8 cellular contexts compared by ENCODE assay signal in genomic region chr14:99595034-99595433, GRCh38. TPM values are rescaled to one million over a fixed set of nuclear protein-coding genes. Genes with fewer than 3 reads are reported as not detected.
DNase-seq lines count a peak whose midpoint lies in the region; ATAC-seq and TF ChIP-seq lines count a peak whose summit lies in the region.

No MANE protein-coding gene starts in this region.

- intact Hi-C loops in OCI-LY7 (cut with micrococcal nuclease; ENCODE audit: unreplicated experiment) (no loop called here), lower leg skin (cut with DNase I; ENCODE audit: low total_unique reads) (no loop called here)

- H3K36me3 Mint-ChIP-seq in immature natural killer cell = no peaks in the 10 kb centered on the region

- H3K4me1 ChIP-seq in OCI-LY7 (ENCODE audit: insufficient read depth, low read length, poor library complexity, severe bottlenecking) = no peaks in the 10 kb centered on the region

- no peaks in the 10 kb centered on the region for H3K9me2 ChIP-seq in OCI-LY7 (ENCODE audit: insufficient read depth, low read length)

- H3K27ac ChIP-seq in OCI-LY7 (ENCODE audit: low read depth, low read length, poor library complexity, severe bottlenecking) = no peak overlapping the region
- no peak overlapping the region for H3K27ac ChIP-seq in WERI-Rb-1

- peak overlapping the region; percentile 61 to 88 (median 67) for H3K4me3 Mint-ChIP-seq in immature natural killer cell

- WGBS in lower leg skin, 2 donors = 89 to 91% methylated on average over 8 of the region's 9 CpGs

- no peaks in the 10 kb centered on the region for H4K20me1 ChIP-seq in OCI-LY7 (ENCODE audit: insufficient read depth, low read length)

- H3K36me3 ChIP-seq in OCI-LY7 (ENCODE audit: insufficient read depth, low read length) (no peaks in the 10 kb centered on the region), WERI-Rb-1 (peaks cover 43% of the 10 kb centered on the region)

- CTCF ChIA-PET in OCI-LY7 (lab: Charles Lee; ENCODE audit: unreplicated experiment) = no interaction called here

- H3K9me3 Mint-ChIP-seq in immature natural killer cell = no peaks in the 10 kb centered on the region

- ATAC-seq in GM21737 (IDR thresholded peaks at IDR 0.05; ENCODE audit: unreplicated experiment) = peak; percentile 74

- 0 out of 2 replicates have a peak overlapping the region, but pooled peaks have one; percentile 1 for H3K4me2 ChIP-seq in OCI-LY7 (ENCODE audit: low read length)

- peaks cover 0 to 4% (median 3%) of the 10 kb centered on the region in 3 donors for H3K27me3 Mint-ChIP-seq in immature natural killer cell (ENCODE audit: low read depth in 3 of 3)

- H2AFZ ChIP-seq in OCI-LY7 (ENCODE audit: low read length) = no peak overlapping the region

- POLR2A ChIA-PET in OCI-LY7 (lab: Charles Lee) = interaction anchor here (2.0 kb wide), 1 partner anchor 11 kb away, joined by 5 read pairs; no protein-coding TSS in a partner anchor

- H3K4me1 Mint-ChIP-seq in immature natural killer cell = peaks cover 11 to 13% of the 10 kb centered on the region in 2 donors

- no TSS peak for BruUV-seq in OCI-LY7 (replicated peaks; lab: Mats Ljungman, UMichigan)

- no peaks in the 10 kb centered on the region for H3K79me2 ChIP-seq in OCI-LY7 (ENCODE audit: insufficient read depth, low read depth, low read length)

- no peak for TF ChIP-seq POLR2A in lower leg skin (IDR thresholded peaks at IDR 0.05)

- in situ Hi-C loops in GM13976 (cut with MboI; ENCODE audit: low sequenced_read_pairs, unreplicated experiment) = no loop called here

- DNase-seq in GM13976 (ENCODE audit: low spot score) (peak; percentile 74), OCI-LY7 (ENCODE audit: low spot score) (no peak), immature natural killer cell (peak; percentile 41 to 58 (median 45)), NCI-H510A treated with DMSO at 0.1 percent for 48 hours (lab: John Stamatoyannopoulos, UW) (no peak), NCI-H345 (lab: John Stamatoyannopoulos, UW) (no peak), lower leg skin (ENCODE audit: low spot score in 2 of 2) (no peak), WERI-Rb-1 (no peak)

- H3K4me3 ChIP-seq in OCI-LY7 (ENCODE audit: low read depth, low read length, poor library complexity, severe bottlenecking) (no peak overlapping the region), lower leg skin (ENCODE audit: low read depth, poor library complexity, severe bottlenecking) (no peak overlapping the region), WERI-Rb-1 (ENCODE audit: low read depth, low read length) (no peak overlapping the region)

- no peaks in the 10 kb centered on the region for H3K27me3 ChIP-seq in WERI-Rb-1 (ENCODE audit: insufficient read depth, low read depth, severe bottlenecking)

- TF ChIP-seq CTCF in GM13976 (IDR thresholded peaks at IDR 0.05; ENCODE audit: borderline replicate concordance, control extremely low read depth, extremely low read depth, insufficient read depth, missing control alignments) = no peak
- no peak for TF ChIP-seq CTCF in OCI-LY7 (conservative IDR thresholded peaks at IDR 0.05; ENCODE audit: low read length)
- TF ChIP-seq CTCF in lower leg skin (IDR thresholded peaks at IDR 0.05) = no peak
- TF ChIP-seq CTCF in WERI-Rb-1 (IDR thresholded peaks at IDR 0.05; ENCODE audit: low read depth, low read length) = no peak

- H3K27ac Mint-ChIP-seq in immature natural killer cell = peak overlapping the region; percentile 76 to 94 (median 88)

- H3K9me3 ChIP-seq in OCI-LY7 (ENCODE audit: low read length) = no peaks in the 10 kb centered on the region
- no peaks in the 10 kb centered on the region for H3K9me3 ChIP-seq in WERI-Rb-1 (ENCODE audit: severe bottlenecking)

RNA-seq across cellular contexts. Expression of gene CCDC85C, which starts 9.0 kb away (rescaled TPM):
- 3.6 and 6.4 TPM in 2 replicates for total RNA-seq in OCI-LY7 (2014; rRNA removed; shearing (Covaris generic))
- 14.6 and 15.0 TPM in 2 replicates for total RNA-seq in OCI-LY7 (2022)
- under 1 TPM; 0.27 to 0.83 (median 0.35) TPM for polyA plus RNA-seq in immature natural killer cell
- 10 to 100 TPM; 17.2 to 47.7 (median 33.3) TPM for total RNA-seq in lower leg skin

RNA-seq across cellular contexts. Expression of gene HHIPL1, which starts 49.9 kb away (rescaled TPM):
- 0.25 and 1.5 TPM in 2 replicates for total RNA-seq in OCI-LY7 (2014; rRNA removed; shearing (Covaris generic))
- total RNA-seq in OCI-LY7 (2022) (0.61 and 0.72 TPM in 2 replicates), lower leg skin (1 to 10 TPM in 2 of 4 donors, under 1 TPM in 2; 0.59 to 2.4 (median 0.92) TPM)
- not detected for polyA plus RNA-seq in immature natural killer cell

Comparison
In these comparisons a context has a peak if more than half of its experiments do, and no peak if none do; other contexts are left out.
1. DNase-seq: peak in GM13976 (single experiment) and immature natural killer cell (3 of 3); none in OCI-LY7 (single experiment), NCI-H510A treated with DMSO at 0.1 percent for 48 hours (single experiment), NCI-H345 (single experiment), lower leg skin (0 of 2) and WERI-Rb-1 (single experiment).